In genomic region chr5:140833993-140834392, GRCh38 we compare ENCODE assay signal across 13 cellular contexts. TPM values are rescaled to one million over a fixed set of nuclear protein-coding genes. Genes with fewer than 3 reads are reported as not detected.
DNase-seq lines count a peak whose midpoint lies in the region; ATAC-seq and TF ChIP-seq lines count a peak whose summit lies in the region.
"Had no signal": no experiment of that assay in that cellular context is flagged by ENCODE, and none has a peak within 500 bp of the region (broad histone marks: within the 10 kb centered on the region; RNA-seq: fewer than 3 reads in every experiment).

Gene PCDHA7 (plus strand): TSS chr5:140834269. CDS start chr5:140834384, 115 bp downstream.

- no peaks in the 10 kb centered on the region for H3K9me2 ChIP-seq in GM23248 (ENCODE audit: insufficient read depth)

- H3K4me1 Mint-ChIP-seq in natural killer cell treated with Interleukin-12 subunit alpha and Interleukin-12 subunit beta and Interleukin-15 and Interleukin-18, amount 100 ng/mL, for 72 hours (ENCODE audit: low read depth in 2 of 2), result no peaks in the 10 kb centered on the region

- no peak within 1 kb of the TSS for H3K4me2 ChIP-seq in GM23248 (ENCODE audit: unreplicated experiment)

- H2AFZ ChIP-seq in GM23248, result peak within 1 kb of the TSS; percentile 8; the same call in 1 of the 2 replicates

- H3K27ac ChIP-seq in GM23248 (no peak within 1 kb of the TSS), esophagus muscularis mucosa (replicated peaks in 1 of 4) (no peak within 1 kb of the TSS)
- H3K27ac ChIP-seq: HL-60, SJCRH30, uterus had no signal

- no peak for TF ChIP-seq POLR2A in esophagus muscularis mucosa (IDR thresholded peaks at IDR 0.05; ENCODE audit: low read depth)

- TF ChIP-seq CTCF in esophagus muscularis mucosa (IDR thresholded peaks at IDR 0.05), result no peak

- intact Hi-C loops in esophagus muscularis mucosa (cut with DNase I), result no loop called here

- peak within 1 kb of the TSS; percentile 9; the same call in 1 of the 2 replicates for H3K4me3 ChIP-seq in GM23248
- H3K4me3 ChIP-seq in esophagus muscularis mucosa, result peak within 1 kb of the TSS; percentile 11 to 36 (median 22)
- H3K4me3 ChIP-seq in skeletal muscle cell (ENCODE audit: low read depth, low read length), result peak within 1 kb of the TSS; percentile 26
- H3K4me3 ChIP-seq: SJCRH30 had no signal

- peaks cover 6% of the 10 kb centered on the region for H3K36me3 Mint-ChIP-seq in natural killer cell treated with Interleukin-12 subunit alpha and Interleukin-12 subunit beta and Interleukin-15 and Interleukin-18, amount 100 ng/mL, for 72 hours

- H3K9me3 Mint-ChIP-seq in natural killer cell treated with Interleukin-12 subunit alpha and Interleukin-12 subunit beta and Interleukin-15 and Interleukin-18, amount 100 ng/mL, for 72 hours, result peaks cover 3% of the 10 kb centered on the region

- H3K9me3 ChIP-seq in GM23248 (ENCODE audit: low read depth), result no peaks in the 10 kb centered on the region
- peaks cover 0 to 49% (median 42%) of the 10 kb centered on the region in 4 donors for H3K9me3 ChIP-seq in esophagus muscularis mucosa
- H3K9me3 ChIP-seq: SJCRH30 had no signal

- no peak for ATAC-seq in natural killer cell treated with Interleukin-12 subunit alpha and Interleukin-12 subunit beta and Interleukin-15 and Interleukin-18, amount 100 ng/mL, for 72 hours

- H3K9ac ChIP-seq in GM23248, result no peak within 1 kb of the TSS

- H3K27ac Mint-ChIP-seq in natural killer cell treated with Interleukin-12 subunit alpha and Interleukin-12 subunit beta and Interleukin-15 and Interleukin-18, amount 100 ng/mL, for 72 hours, result no peak within 1 kb of the TSS

- WGBS in GM23248 (ENCODE audit: low coverage in 1 of 2, low lambda C conversion rate in 2 of 2, missing lambda C conversion rate in 2 of 2), 2 experiments, result 10 to 11% methylated on average over 8 of the region's 8 CpGs
- 12% methylated on average over 8 of the region's 8 CpGs for WGBS in esophagus muscularis mucosa

- H3K79me2 ChIP-seq in GM23248 (ENCODE audit: insufficient read depth), result no peaks in the 10 kb centered on the region

- TF ChIP-seq EP300 in esophagus muscularis mucosa (IDR thresholded peaks at IDR 0.05), result no peak

- no peaks in the 10 kb centered on the region for H3F3A ChIP-seq in GM23248 (ENCODE audit: insufficient read depth)

- DNase-seq in GM23248, result peak; percentile 26
- DNase-seq in OCI-M1 (lab: John Stamatoyannopoulos, UW), result peak; percentile 2
- no peak for DNase-seq in esophagus muscularis mucosa (ENCODE audit: extremely low spot score)
- no peak for DNase-seq in skeletal muscle cell (ENCODE audit: low read depth)
- DNase-seq in mesenteric fat pad (ENCODE audit: low spot score), result no peak
- DNase-seq in NCI-H1694 (lab: John Stamatoyannopoulos, UW), result no peak
- no peak for DNase-seq in natural killer cell treated with Interleukin-12 subunit alpha and Interleukin-12 subunit beta and Interleukin-15 and Interleukin-18, amount 100 ng/mL, for 72 hours (ENCODE audit: low spot score)
- DNase-seq: activated CD4-positive, alpha-beta T cell treated with anti-CD3 and anti-CD28 coated beads for 1 hour; activated naive CD4-positive, alpha-beta T cell; NCI-H2029 treated with DMSO at 0.1 percent for 48 hours; SJCRH30; uterus had no signal

- H3K4me3 Mint-ChIP-seq in natural killer cell treated with Interleukin-12 subunit alpha and Interleukin-12 subunit beta and Interleukin-15 and Interleukin-18, amount 100 ng/mL, for 72 hours, result no peak within 1 kb of the TSS

- H3K36me3 ChIP-seq in GM23248 (ENCODE audit: low read depth) (no peaks in the 10 kb centered on the region), esophagus muscularis mucosa (no peaks in the 10 kb centered on the region)
- H3K36me3 ChIP-seq: SJCRH30, uterus had no signal

- H4K20me1 ChIP-seq in GM23248 (ENCODE audit: insufficient read depth), result no peaks in the 10 kb centered on the region

- H3K27me3 ChIP-seq in GM23248 (replicated peaks; ENCODE audit: insufficient read depth), result no peaks in the 10 kb centered on the region
- H3K27me3 ChIP-seq in esophagus muscularis mucosa, result peaks cover 0 to 71% (median 7%) of the 10 kb centered on the region in 4 donors
- H3K27me3 ChIP-seq: SJCRH30 had no signal

- in situ Hi-C loops in GM23248 (cut with MboI), result no loop called here

- H3K4me1 ChIP-seq in GM23248 (ENCODE audit: insufficient read depth) (no peaks in the 10 kb centered on the region), esophagus muscularis mucosa (no peaks in the 10 kb centered on the region)
- H3K4me1 ChIP-seq: SJCRH30, uterus had no signal

- peaks cover 6 to 9% of the 10 kb centered on the region in 2 donors for H3K27me3 Mint-ChIP-seq in natural killer cell treated with Interleukin-12 subunit alpha and Interleukin-12 subunit beta and Interleukin-15 and Interleukin-18, amount 100 ng/mL, for 72 hours

RNA-seq across cellular contexts. Expression of gene PCDHA7, which starts in this region (rescaled TPM):
- total RNA-seq in GM23248 (2014; rRNA removed; shearing (Covaris generic)), result not detected in 2 replicates
- not detected in 2 replicates for polyA plus RNA-seq in GM23248 (2016; fragmentation: Nextera tagmentation; extraction: Ambion mirVana)
- 1 to 10 TPM in 1 of 4 donors, under 1 TPM in 3; 0.17 to 1.0 (median 0.37) TPM for total RNA-seq in esophagus muscularis mucosa
- 0.22 TPM for total RNA-seq in mesenteric fat pad
- total RNA-seq in natural killer cell treated with Interleukin-12 subunit alpha and Interleukin-12 subunit beta and Interleukin-15 and Interleukin-18, amount 100 ng/mL, for 72 hours, result not detected
- total RNA-seq: SJCRH30 had no signal

Comparison
In these comparisons a context has a peak if more than half of its experiments do, and no peak if none do; other contexts are left out.
1. Peak in DNase-seq and H3K4me3 ChIP-seq in GM23248; RNA of the gene not detected or under 1 TPM.